Comparison of ENCODE assay signal across 21 cellular contexts in genomic region chr21:24897883-24898282, GRCh38.
DNase-seq lines count a peak whose midpoint lies in the region; ATAC-seq lines count a peak whose summit lies in the region.
"Had no signal": no experiment of that assay in that cellular context is flagged by ENCODE, and none has a peak within 500 bp of the region (broad histone marks: within the 10 kb centered on the region; RNA-seq: fewer than 3 reads in every experiment).

No MANE protein-coding gene starts in this region.

- peak; percentile 56 for ATAC-seq in GM19043 (IDR thresholded peaks at IDR 0.05; ENCODE audit: low read depth, unreplicated experiment)
- peak; percentile 55 for ATAC-seq in HG02759 (IDR thresholded peaks at IDR 0.05; ENCODE audit: unreplicated experiment)
- peak; percentile 52 for ATAC-seq in HG03460 (IDR thresholded peaks at IDR 0.05; ENCODE audit: unreplicated experiment)
- no peak for ATAC-seq in HG03139 (IDR thresholded peaks at IDR 0.05; ENCODE audit: unreplicated experiment)
- ATAC-seq in HG02981 (IDR thresholded peaks at IDR 0.05; ENCODE audit: unreplicated experiment) = no peak
- ATAC-seq: activated CD8-positive, alpha-beta T cell treated with anti-CD3 and anti-CD28 coated beads for 36 hours; HepG2; psoas muscle had no signal

- DNase-seq in activated T-cell treated with anti-CD3 and anti-CD28 coated beads for 4 hours (no peak), D341Med (ENCODE audit: low spot score) (no peak)
- DNase-seq: activated CD4-positive, alpha-beta T cell treated with anti-CD3 and anti-CD28 coated beads for 1 hour; activated CD8-positive, alpha-beta T cell treated with anti-CD3 and anti-CD28 coated beads for 36 hours; activated effector memory CD4-positive, alpha-beta T cell treated with anti-CD3 and anti-CD28 coated beads, Interleukin-2, amount 50 U/mL, for 16 hours; CD4-positive, alpha-beta T cell; glutamatergic neuron; Kasumi-1; NCI-H1694 treated with DMSO at 0.1 percent for 48 hours; NCI-H2171 treated with DMSO at 0.1 percent for 48 hours; NCI-H524; psoas muscle; SIG-M5; T-helper 1 cell; thyroid gland had no signal

Comparison
In these comparisons a context has a peak if more than half of its experiments do, and no peak if none do; other contexts are left out.
1. ATAC-seq: peak in GM19043 (single experiment), HG02759 (single experiment) and HG03460 (single experiment); none in HG03139 (single experiment) and HG02981 (single experiment).